ENCODE assay signal across 8 cellular contexts in genomic region chr2:207531024-207531411, GRCh38. TPM values are rescaled to one million over a fixed set of nuclear protein-coding genes. Genes with fewer than 3 reads are reported as not detected.
A peak's percentile ranks its signal among the peaks of the same experiment; 100 is the strongest.
DNase-seq lines count a peak whose midpoint lies in the region; ATAC-seq, FAIRE-seq and TF ChIP-seq lines count a peak whose summit lies in the region.

No MANE protein-coding gene starts in this region.

- CTCF ChIA-PET in AG04450 (lab: Charles Lee): interaction anchor here (0.6 to 1.4 kb wide), 7 partner anchors 10 to 730 kb away, joined by 3 to 7 read pairs (median 3); partner anchors contain the start of gene METTL21A
- CTCF ChIA-PET in HEK293T (lab: Yijun Ruan, JAX): no interaction called here

- ATAC-seq in GM21723 (IDR thresholded peaks at IDR 0.05; ENCODE audit: unreplicated experiment): no peak

- peak overlapping the region; percentile 96 for H3K9ac ChIP-seq in rectal smooth muscle tissue (ENCODE audit: low read length)

- no peak for TF ChIP-seq POLR2A in H54 (IDR thresholded peaks at IDR 0.05; ENCODE audit: low read depth, low read length)

- peak overlapping the region; percentile 91 for H3K27ac ChIP-seq in AG04450 (ENCODE audit: low read depth, low read length)
- peak overlapping the region; percentile 94 for H3K27ac ChIP-seq in rectal smooth muscle tissue (ENCODE audit: low read depth, low read length)

- no peaks in the 10 kb centered on the region; the same call in 1 of the 2 replicates for H3K9me3 ChIP-seq in AG04450 (ENCODE audit: control insufficient read depth, insufficient read depth, low read length)

- no peaks in the 10 kb centered on the region for H3K36me3 ChIP-seq in rectal smooth muscle tissue (ENCODE audit: control insufficient read depth, insufficient read depth, low read length)

- H3K4me3 ChIP-seq in AG04450 (ENCODE audit: low read depth, low read length) (peak overlapping the region; percentile 98), WI38 (ENCODE audit: low read depth, low read length) (peak overlapping the region; percentile 95), rectal smooth muscle tissue (ENCODE audit: low read length) (peak overlapping the region; percentile 99)

- peak; percentile 20 for FAIRE-seq in H54 (lab: Jason Lieb, UNC)

- no peak for TF ChIP-seq CTCF in AG04450 (IDR thresholded peaks at IDR 0.05; ENCODE audit: low read depth, low read length)
- TF ChIP-seq CTCF in WI38 (IDR thresholded peaks at IDR 0.05; ENCODE audit: low read depth, low read length): no peak

- POLR2A ChIA-PET in AG04450 (lab: Yijun Ruan, JAX) (interaction anchor here (0.6 to 2.1 kb wide), 12 partner anchors 21 to 1934 kb away, joined by 3 to 29 read pairs (median 6); partner anchors contain the start of gene METTL21A), HEK293T (lab: Yijun Ruan, JAX) (interaction anchor here (0.5 to 4.8 kb wide), 3 partner anchors 28 to 95 kb away, joined by 3 to 32 read pairs (median 11); partner anchors contain the start of gene METTL21A)

- DNase-seq in AG04450 (ENCODE audit: low read depth, low spot score): no peak
- no peak for DNase-seq in H54 (ENCODE audit: insufficient read length, low spot score)
- DNase-seq in fibroblast of peridontal ligament (ENCODE audit: extremely low read depth): peak; percentile 47
- no peak for DNase-seq in HEK293T (ENCODE audit: extremely low spot score)
- DNase-seq in NCI-H2196 treated with DMSO at 0.1 percent for 48 hours (lab: John Stamatoyannopoulos, UW; ENCODE audit: unreplicated experiment): no peak

- H3K27me3 ChIP-seq in AG04450 (ENCODE audit: control insufficient read depth, insufficient read depth, low read length) (no peaks in the 10 kb centered on the region), rectal smooth muscle tissue (ENCODE audit: control insufficient read depth, insufficient read depth, low read length) (no peaks in the 10 kb centered on the region)

- H3K4me1 ChIP-seq in rectal smooth muscle tissue (ENCODE audit: control insufficient read depth, insufficient read depth, low read length): peaks cover 12% of the 10 kb centered on the region

TF ChIP-seq in HEK293T, 16 proteins besides CTCF, POLR2A, EP300 and RAD21:
- TF ChIP-seq LEF1 (IDR thresholded peaks at IDR 0.05; ENCODE audit: borderline replicate concordance) (no peak), SP1 (IDR thresholded peaks at IDR 0.05) (no peak), ELF4 (IDR thresholded peaks at IDR 0.05) (no peak), FOXK2 (IDR thresholded peaks at IDR 0.05) (no peak)

RNA-seq across cellular contexts. Expression of gene CREB1, which starts 1.3 kb away (rescaled TPM):
- 34.0 and 38.3 TPM in 2 replicates for polyA plus RNA-seq in AG04450 (2011; rRNA removed)
- 146 and 185 TPM in 2 replicates for polyA minus RNA-seq in AG04450 (2011; rRNA and poly(A)+ RNA removed)
